8 cellular contexts compared by ENCODE assay signal in genomic region chr3:120418866-120419490, GRCh38. TPM values are rescaled to one million over a fixed set of nuclear protein-coding genes. Genes with fewer than 3 reads are reported as not detected.
DNase-seq lines count a peak whose midpoint lies in the region; ATAC-seq and TF ChIP-seq lines count a peak whose summit lies in the region.

No MANE protein-coding gene starts in this region.

- H3K36me3 Mint-ChIP-seq in naive thymus-derived CD4-positive, alpha-beta T cell = no peaks in the 10 kb centered on the region

- intact Hi-C loops in esophagus muscularis mucosa (cut with DNase I) = loop anchor here (2.0 to 10.0 kb wide), 3 partner anchors 88 to 376 kb away; no protein-coding TSS in a partner anchor
- intact Hi-C loops in naive thymus-derived CD4-positive, alpha-beta T cell (cut with micrococcal nuclease) = loop anchor here (1.0 to 5.0 kb wide), 2 partner anchors 272 to 376 kb away; no protein-coding TSS in a partner anchor

- peak; percentile 5 for DNase-seq in stimulated activated CD4-positive, alpha-beta T cell treated with anti-CD3 and anti-CD28 coated beads, Interleukin-4, amount 100 ng/mL, for 24 hours
- no peak for DNase-seq in stimulated activated CD4-positive, alpha-beta T cell treated with anti-CD3 and anti-CD28 coated beads, Interleukin-2, amount 100 ng/mL, for 48 hours
- DNase-seq in NCI-H1105 (lab: John Stamatoyannopoulos, UW) (peak; percentile 64), SW 1271 (lab: John Stamatoyannopoulos, UW) (peak; percentile 31 to 61), esophagus muscularis mucosa (ENCODE audit: extremely low spot score) (no peak), foreskin melanocyte (no peak)
- peak in 6 of 9 donors; percentile 7 to 24 (median 15) for DNase-seq in naive thymus-derived CD4-positive, alpha-beta T cell

- no peaks in the 10 kb centered on the region for H3K27me3 ChIP-seq in esophagus muscularis mucosa
- H3K27me3 ChIP-seq in naive thymus-derived CD4-positive, alpha-beta T cell (ENCODE audit: control insufficient read depth in 2 of 2, insufficient read depth in 2 of 2, low read length in 2 of 2) = no peaks in the 10 kb centered on the region

- H3K9me3 ChIP-seq in esophagus muscularis mucosa = no peaks in the 10 kb centered on the region
- no peaks in the 10 kb centered on the region for H3K9me3 ChIP-seq in naive thymus-derived CD4-positive, alpha-beta T cell (ENCODE audit: control insufficient read depth in 2 of 3, low read length in 3 of 3)

- TF ChIP-seq POLR2A in esophagus muscularis mucosa (IDR thresholded peaks at IDR 0.05; ENCODE audit: low read depth) = no peak

- POLR2A ChIA-PET in naive thymus-derived CD4-positive, alpha-beta T cell (lab: Charles Lee) = interaction anchor here (0.9 kb wide), 1 partner anchor 70 kb away, joined by 3 read pairs; the partner anchor contains the start of gene LRRC58

- 13% methylated on average over 6 of the region's 6 CpGs for WGBS in esophagus muscularis mucosa

- H3K27ac Mint-ChIP-seq in naive thymus-derived CD4-positive, alpha-beta T cell = peak overlapping the region in 1 of 9 donors; percentile 64

- TF ChIP-seq EP300 in esophagus muscularis mucosa (IDR thresholded peaks at IDR 0.05) = no peak

- H3K4me1 Mint-ChIP-seq in naive thymus-derived CD4-positive, alpha-beta T cell = peaks cover 16 to 24% (median 18%) of the 10 kb centered on the region in 7 donors

- peak overlapping the region; percentile 75 to 87 (median 84) for H3K27ac ChIP-seq in esophagus muscularis mucosa (replicated peaks in 1 of 4)
- no peak overlapping the region for H3K27ac ChIP-seq in naive thymus-derived CD4-positive, alpha-beta T cell (ENCODE audit: low read depth, low read length)

- CTCF ChIA-PET in naive thymus-derived CD4-positive, alpha-beta T cell (lab: Charles Lee) = interaction anchor here (0.6 to 4.4 kb wide), 8 partner anchors 70 to 376 kb away, joined by 3 to 69 read pairs (median 6); partner anchors contain the start of gene LRRC58

- peak; percentile 53 for ATAC-seq in HG02798 (IDR thresholded peaks at IDR 0.05; ENCODE audit: poor library complexity, unreplicated experiment)
- ATAC-seq in naive thymus-derived CD4-positive, alpha-beta T cell = peak; percentile 55

- H3K4me3 Mint-ChIP-seq in naive thymus-derived CD4-positive, alpha-beta T cell = peak overlapping the region in 2 of 10 donors; percentile 10 to 38

- peak; percentile 21 to 41 (median 36) for TF ChIP-seq CTCF in esophagus muscularis mucosa (IDR thresholded peaks at IDR 0.05)

- H3K27me3 Mint-ChIP-seq in naive thymus-derived CD4-positive, alpha-beta T cell = peaks cover 0 to 7% (median 6%) of the 10 kb centered on the region in 5 donors

- H3K9me3 Mint-ChIP-seq in naive thymus-derived CD4-positive, alpha-beta T cell = no peaks in the 10 kb centered on the region

- peaks cover 0 to 14% (median 5%) of the 10 kb centered on the region in 4 donors for H3K36me3 ChIP-seq in esophagus muscularis mucosa
- no peaks in the 10 kb centered on the region for H3K36me3 ChIP-seq in naive thymus-derived CD4-positive, alpha-beta T cell (ENCODE audit: control insufficient read depth in 2 of 3, insufficient read depth in 3 of 3, low read length in 3 of 3)

- H3K4me1 ChIP-seq in esophagus muscularis mucosa = peaks cover 65 to 83% (median 81%) of the 10 kb centered on the region in 4 donors
- H3K4me1 ChIP-seq in naive thymus-derived CD4-positive, alpha-beta T cell (ENCODE audit: control insufficient read depth in 2 of 2, insufficient read depth in 2 of 2, low read length in 2 of 2) = no peaks in the 10 kb centered on the region

- H3K4me3 ChIP-seq in esophagus muscularis mucosa = no peak overlapping the region
- no peak overlapping the region for H3K4me3 ChIP-seq in naive thymus-derived CD4-positive, alpha-beta T cell (ENCODE audit: low read length)

RNA-seq across cellular contexts. Expression of gene FSTL1, which starts 31.8 kb away (rescaled TPM):
- 100 to 1,000 TPM; 409 to 701 (median 677) TPM for total RNA-seq in esophagus muscularis mucosa
- total RNA-seq in naive thymus-derived CD4-positive, alpha-beta T cell = under 1 TPM in 4 of 5 experiments, not detected in 1; 0.05 to 0.58 (median 0.29) TPM
- polyA plus RNA-seq in naive thymus-derived CD4-positive, alpha-beta T cell = not detected

Comparison
In these comparisons a context has a peak if more than half of its experiments do, and no peak if none do; other contexts are left out.
1. DNase-seq: peak in stimulated activated CD4-positive, alpha-beta T cell treated with anti-CD3 and anti-CD28 coated beads, Interleukin-4, amount 100 ng/mL, for 24 hours (single experiment), NCI-H1105 (single experiment), SW 1271 (2 of 2) and naive thymus-derived CD4-positive, alpha-beta T cell (6 of 9); none in stimulated activated CD4-positive, alpha-beta T cell treated with anti-CD3 and anti-CD28 coated beads, Interleukin-2, amount 100 ng/mL, for 48 hours (0 of 2), esophagus muscularis mucosa (single experiment) and foreskin melanocyte (single experiment).
2. RNA of gene FSTL1, which starts 31.8 kb away (total RNA-seq): 409 to 701 TPM in esophagus muscularis mucosa; 0.05 to 0.58 TPM in naive thymus-derived CD4-positive, alpha-beta T cell; every median in the first group is over 100 times any median in the second.